In the genomic region with DNA sequence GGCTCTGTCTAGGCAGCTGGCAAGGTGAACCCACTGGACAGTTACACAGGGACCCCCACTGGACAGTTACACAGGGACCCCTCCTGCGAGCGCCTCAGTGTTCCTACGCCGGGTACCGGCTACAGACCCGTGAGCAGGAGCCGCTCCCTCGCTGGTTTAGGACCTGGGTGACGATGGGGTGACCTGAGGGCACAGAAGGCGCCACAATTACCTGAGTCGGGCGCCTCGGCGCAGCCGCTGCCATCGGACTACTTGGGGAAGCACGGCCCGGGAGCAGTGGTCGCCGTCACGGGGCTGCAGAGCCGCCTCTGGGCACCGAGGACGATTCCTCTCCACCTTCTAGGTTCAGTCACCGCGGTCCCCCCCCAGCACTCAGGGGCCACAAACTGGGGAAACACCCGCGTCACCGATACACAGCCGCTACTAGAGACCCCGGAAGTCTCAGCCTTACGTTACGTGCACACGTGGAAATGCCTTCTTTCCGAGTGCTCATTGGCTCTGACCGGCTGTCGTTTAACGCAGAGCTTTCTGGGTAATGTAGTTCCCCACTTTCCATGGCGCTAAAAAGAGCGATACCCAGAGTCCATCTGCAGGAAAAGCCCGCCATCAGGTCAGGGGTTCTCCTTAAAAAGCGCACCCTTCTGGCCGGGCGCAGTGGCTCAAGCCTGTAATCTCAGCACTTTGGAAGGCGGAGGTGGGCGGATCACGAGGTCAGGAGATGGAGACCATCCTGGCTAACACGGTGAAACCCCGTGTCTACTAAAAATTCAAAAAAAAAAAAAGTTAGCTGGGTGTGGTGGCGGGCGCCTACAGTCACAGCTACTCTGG, we compare ENCODE assay signal across 8 cellular contexts. TPM values are rescaled to one million over a fixed set of nuclear protein-coding genes. Genes with fewer than 3 reads are reported as not detected.
A peak's percentile ranks its signal among the peaks of the same experiment; 100 is the strongest.
DNase-seq lines count a peak whose midpoint lies in the region; ATAC-seq, FAIRE-seq and TF ChIP-seq lines count a peak whose summit lies in the region.
"Not testable (repeated sequence)": the region's sequence is repeated elsewhere in the genome, so short reads cannot be mapped to it uniquely, and the experiment has no call there.

A gene (minus strand): TSS at position 425 of the 828 bp plus-strand sequence. CDS start 181 bp downstream, at position 244.

- H3K9me3 Mint-ChIP-seq in WTC11 = not testable (repeated sequence)

- ATAC-seq in GM18909 (IDR thresholded peaks at IDR 0.05; ENCODE audit: poor library complexity, unreplicated experiment) (peak; percentile 98), HG03175 (IDR thresholded peaks at IDR 0.05; ENCODE audit: unreplicated experiment) (peak; percentile 98), WTC11 (peak; percentile 96)

- TF ChIP-seq CTCF in AG09309 (IDR thresholded peaks at IDR 0.05; ENCODE audit: control insufficient read depth, insufficient read depth, low read depth, low read length, missing control alignments) = peak; percentile 34
- not testable (repeated sequence) for TF ChIP-seq CTCF in WTC11 (IDR thresholded peaks at IDR 0.05)

- DNase-seq in AG09309 (ENCODE audit: low read depth) (peak; percentile 82), NCI-H2227 treated with DMSO at 0.1 percent for 48 hours (lab: John Stamatoyannopoulos, UW) (peak; percentile 99), WTC11 (ENCODE audit: low spot score) (peak; percentile 93)
- DNase-seq in central memory CD4-positive, alpha-beta T cell = peak; percentile 88
- peak; percentile 71 for DNase-seq in stimulated activated CD4-positive, alpha-beta T cell treated with anti-CD3 and anti-CD28 coated beads, Interleukin-12 subunit alpha, Interleukin-12 subunit beta, amount 100 ng/mL, for 4 hours

- H3K36me3 Mint-ChIP-seq in WTC11 = peaks cover 41% of the 10 kb centered on the region

- not testable (repeated sequence) for H3K27me3 Mint-ChIP-seq in WTC11 (ENCODE audit: low read depth)

- H3K4me3 Mint-ChIP-seq in WTC11 = peak within 1 kb of the TSS; percentile 93

- CTCF ChIA-PET in WTC11 (lab: Charles Lee) = interaction anchor here (0.6 to 1.5 kb wide), 14 partner anchors 12 to 241 kb away, joined by 3 to 7 read pairs (median 3); a partner anchor contains a TSS

- peak within 1 kb of the TSS; percentile 70 for H3K4me3 ChIP-seq in AG09309 (ENCODE audit: control insufficient read depth, low read depth, low read length)

- peak within 1 kb of the TSS; percentile 91 for H3K27ac Mint-ChIP-seq in WTC11

- POLR2A ChIA-PET in WTC11 (lab: Charles Lee) = interaction anchor here (0.5 to 1.9 kb wide), 9 partner anchors 15 to 362 kb away, joined by 3 to 10 read pairs (median 5); a partner anchor contains a TSS

- FAIRE-seq in islet of Langerhans (lab: Jason Lieb, UNC) = peak; percentile 98

- peaks cover 15% of the 10 kb centered on the region for H3K4me1 Mint-ChIP-seq in WTC11

TF ChIP-seq in WTC11, 78 proteins besides CTCF, POLR2A, EP300 and RAD21 (continues in another document):
- TF ChIP-seq, protein P1, sequence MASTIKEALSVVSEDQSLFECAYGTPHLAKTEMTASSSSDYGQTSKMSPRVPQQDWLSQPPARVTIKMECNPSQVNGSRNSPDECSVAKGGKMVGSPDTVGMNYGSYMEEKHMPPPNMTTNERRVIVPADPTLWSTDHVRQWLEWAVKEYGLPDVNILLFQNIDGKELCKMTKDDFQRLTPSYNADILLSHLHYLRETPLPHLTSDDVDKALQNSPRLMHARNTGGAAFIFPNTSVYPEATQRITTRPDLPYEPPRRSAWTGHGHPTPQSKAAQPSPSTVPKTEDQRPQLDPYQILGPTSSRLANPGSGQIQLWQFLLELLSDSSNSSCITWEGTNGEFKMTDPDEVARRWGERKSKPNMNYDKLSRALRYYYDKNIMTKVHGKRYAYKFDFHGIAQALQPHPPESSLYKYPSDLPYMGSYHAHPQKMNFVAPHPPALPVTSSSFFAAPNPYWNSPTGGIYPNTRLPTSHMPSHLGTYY (CRISPR knock-in tag; IDR thresholded peaks at IDR 0.05) = 0 out of 2 replicates have a peak, but pooled peaks have one; percentile 82
- TF ChIP-seq FOXK1 (CRISPR knock-in tag; IDR thresholded peaks at IDR 0.05) (peak; percentile 86), GABPB1 (CRISPR knock-in tag; IDR thresholded peaks at IDR 0.05) (peak; percentile 69), ETV6 (CRISPR knock-in tag; IDR thresholded peaks at IDR 0.05) (0 out of 2 replicates have a peak, but pooled peaks have one; percentile 52), CREM (CRISPR knock-in tag; IDR thresholded peaks at IDR 0.05) (peak; percentile 86), SP1 (CRISPR knock-in tag; conservative IDR thresholded peaks at IDR 0.05) (peak; percentile 65; the same call in 1 of the 2 replicates), NFYB (CRISPR knock-in tag; conservative IDR thresholded peaks at IDR 0.05; ENCODE audit: low read depth) (peak; percentile 75)
- TF ChIP-seq, protein P2, sequence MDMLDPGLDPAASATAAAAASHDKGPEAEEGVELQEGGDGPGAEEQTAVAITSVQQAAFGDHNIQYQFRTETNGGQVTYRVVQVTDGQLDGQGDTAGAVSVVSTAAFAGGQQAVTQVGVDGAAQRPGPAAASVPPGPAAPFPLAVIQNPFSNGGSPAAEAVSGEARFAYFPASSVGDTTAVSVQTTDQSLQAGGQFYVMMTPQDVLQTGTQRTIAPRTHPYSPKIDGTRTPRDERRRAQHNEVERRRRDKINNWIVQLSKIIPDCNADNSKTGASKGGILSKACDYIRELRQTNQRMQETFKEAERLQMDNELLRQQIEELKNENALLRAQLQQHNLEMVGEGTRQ (CRISPR knock-in tag; IDR thresholded peaks at IDR 0.05) = peak; percentile 66
- TF ChIP-seq, protein P3, sequence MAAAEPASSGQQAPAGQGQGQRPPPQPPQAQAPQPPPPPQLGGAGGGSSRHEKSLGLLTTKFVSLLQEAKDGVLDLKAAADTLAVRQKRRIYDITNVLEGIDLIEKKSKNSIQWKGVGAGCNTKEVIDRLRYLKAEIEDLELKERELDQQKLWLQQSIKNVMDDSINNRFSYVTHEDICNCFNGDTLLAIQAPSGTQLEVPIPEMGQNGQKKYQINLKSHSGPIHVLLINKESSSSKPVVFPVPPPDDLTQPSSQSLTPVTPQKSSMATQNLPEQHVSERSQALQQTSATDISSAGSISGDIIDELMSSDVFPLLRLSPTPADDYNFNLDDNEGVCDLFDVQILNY (CRISPR knock-in tag; IDR thresholded peaks at IDR 0.05) = peak; percentile 97
- TF ChIP-seq, protein P4, sequence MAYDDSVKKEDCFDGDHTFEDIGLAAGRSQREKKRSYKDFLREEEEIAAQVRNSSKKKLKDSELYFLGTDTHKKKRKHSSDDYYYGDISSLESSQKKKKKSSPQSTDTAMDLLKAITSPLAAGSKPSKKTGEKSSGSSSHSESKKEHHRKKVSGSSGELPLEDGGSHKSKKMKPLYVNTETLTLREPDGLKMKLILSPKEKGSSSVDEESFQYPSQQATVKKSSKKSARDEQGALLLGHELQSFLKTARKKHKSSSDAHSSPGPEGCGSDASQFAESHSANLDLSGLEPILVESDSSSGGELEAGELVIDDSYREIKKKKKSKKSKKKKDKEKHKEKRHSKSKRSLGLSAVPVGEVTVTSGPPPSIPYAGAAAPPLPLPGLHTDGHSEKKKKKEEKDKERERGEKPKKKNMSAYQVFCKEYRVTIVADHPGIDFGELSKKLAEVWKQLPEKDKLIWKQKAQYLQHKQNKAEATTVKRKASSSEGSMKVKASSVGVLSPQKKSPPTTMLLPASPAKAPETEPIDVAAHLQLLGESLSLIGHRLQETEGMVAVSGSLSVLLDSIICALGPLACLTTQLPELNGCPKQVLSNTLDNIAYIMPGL (CRISPR knock-in tag; IDR thresholded peaks at IDR 0.05) = peak; percentile 58; the same call in 1 of the 2 replicates
- TF ChIP-seq, protein P5, sequence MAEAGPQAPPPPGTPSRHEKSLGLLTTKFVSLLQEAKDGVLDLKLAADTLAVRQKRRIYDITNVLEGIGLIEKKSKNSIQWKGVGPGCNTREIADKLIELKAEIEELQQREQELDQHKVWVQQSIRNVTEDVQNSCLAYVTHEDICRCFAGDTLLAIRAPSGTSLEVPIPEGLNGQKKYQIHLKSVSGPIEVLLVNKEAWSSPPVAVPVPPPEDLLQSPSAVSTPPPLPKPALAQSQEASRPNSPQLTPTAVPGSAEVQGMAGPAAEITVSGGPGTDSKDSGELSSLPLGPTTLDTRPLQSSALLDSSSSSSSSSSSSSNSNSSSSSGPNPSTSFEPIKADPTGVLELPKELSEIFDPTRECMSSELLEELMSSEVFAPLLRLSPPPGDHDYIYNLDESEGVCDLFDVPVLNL (CRISPR knock-in tag; IDR thresholded peaks at IDR 0.05; ENCODE audit: borderline replicate concordance, low read depth) = peak; percentile 63; the same call in 1 of the 2 replicates
- TF ChIP-seq, protein P6, sequence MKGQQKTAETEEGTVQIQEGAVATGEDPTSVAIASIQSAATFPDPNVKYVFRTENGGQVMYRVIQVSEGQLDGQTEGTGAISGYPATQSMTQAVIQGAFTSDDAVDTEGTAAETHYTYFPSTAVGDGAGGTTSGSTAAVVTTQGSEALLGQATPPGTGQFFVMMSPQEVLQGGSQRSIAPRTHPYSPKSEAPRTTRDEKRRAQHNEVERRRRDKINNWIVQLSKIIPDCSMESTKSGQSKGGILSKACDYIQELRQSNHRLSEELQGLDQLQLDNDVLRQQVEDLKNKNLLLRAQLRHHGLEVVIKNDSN (CRISPR knock-in tag; IDR thresholded peaks at IDR 0.05) = peak; percentile 55

RNA-seq across cellular contexts. Expression of the gene that starts here (rescaled TPM):
- 21.4 to 22.6 TPM (median 21.5 TPM) in 3 replicates for total RNA-seq in WTC11 (2021)

Comparison
In these comparisons a context has a peak if more than half of its experiments do, and no peak if none do; other contexts are left out.
1. Peak in every context shown above with its lines: DNase-seq, ATAC-seq and H3K4me3 ChIP-seq.